In genomic region chr5:124995451-124995850, GRCh38 we compare ENCODE assay signal across 1 cellular context.
TF ChIP-seq lines count a peak whose summit lies in the region.

No MANE protein-coding gene starts in this region.

TF ChIP-seq in GM23338, 12 proteins besides CTCF, POLR2A, EP300 and RAD21:
- TF ChIP-seq ETS1 (IDR thresholded peaks at IDR 0.05) = no peak
- no peak for TF ChIP-seq ZNF331 (CRISPR knock-in tag; IDR thresholded peaks at IDR 0.05; ENCODE audit: low read depth)
- TF ChIP-seq EZH2phosphoT487 (IDR thresholded peaks at IDR 0.05; ENCODE audit: unreplicated experiment) = no peak
- TF ChIP-seq JUNB (IDR thresholded peaks at IDR 0.05; ENCODE audit: unreplicated experiment) = no peak
- TF ChIP-seq POLR2AphosphoS5 (IDR thresholded peaks at IDR 0.05; ENCODE audit: low read depth) = no peak
- TF ChIP-seq STAT1 (IDR thresholded peaks at IDR 0.05; ENCODE audit: unreplicated experiment) = no peak
- TF ChIP-seq ZNF114 (CRISPR knock-in tag; IDR thresholded peaks at IDR 0.05) = no peak
- no peak for TF ChIP-seq REST (IDR thresholded peaks at IDR 0.05; ENCODE audit: unreplicated experiment)
